Comparison of ENCODE assay signal across 17 cellular contexts in genomic region chr4:150515135-150515534, GRCh38.
DNase-seq lines count a peak whose midpoint lies in the region; ATAC-seq, FAIRE-seq and TF ChIP-seq lines count a peak whose summit lies in the region.
"Had no signal": no experiment of that assay in that cellular context is flagged by ENCODE, and none has a peak within 500 bp of the region (broad histone marks: within the 10 kb centered on the region; RNA-seq: fewer than 3 reads in every experiment).

No MANE protein-coding gene starts in this region.

- intact Hi-C loops in IMR-90 (cut with micrococcal nuclease) = no loop called here

- no peak overlapping the region for H3K18ac ChIP-seq in IMR-90 (ENCODE audit: low read depth, low read length)

- H3K14ac ChIP-seq in IMR-90 (replicated peaks; ENCODE audit: low read depth, low read length) = no peak overlapping the region

- H2BK120ac ChIP-seq in IMR-90 (ENCODE audit: low read depth, low read length) = no peak overlapping the region

- H2AK5ac ChIP-seq in IMR-90 (ENCODE audit: low read depth, low read length) = no peak overlapping the region

- no peaks in the 10 kb centered on the region for H3K79me1 ChIP-seq in IMR-90 (ENCODE audit: low read depth in 1 of 2, low read length in 2 of 2)

- dilution Hi-C loops in IMR-90 (cut with HindIII; ENCODE audit: low sequenced_read_pairs, unreplicated experiment) = no loop called here

- no peak overlapping the region for H4K91ac ChIP-seq in IMR-90 (ENCODE audit: insufficient read depth, low read depth, low read length)

- no peaks in the 10 kb centered on the region for H4K20me1 ChIP-seq in IMR-90 (ENCODE audit: insufficient read depth, low read length)

- H3K4ac ChIP-seq in IMR-90 (ENCODE audit: low read depth, low read length) = no peak overlapping the region

- WGBS in IMR-90 (ENCODE audit: extremely low coverage in 2 of 2, insufficient read length in 1 of 2), 2 experiments = no CpG with 5 or more reads among the region's 1 CpG

- FAIRE-seq in bronchial epithelial cell (lab: Jason Lieb, UNC) = no peak

- H2AFZ ChIP-seq in IMR-90 (replicated peaks; ENCODE audit: low read length, poor library complexity) = no peak overlapping the region

- no peak for TF ChIP-seq POLR2A in IMR-90 (IDR thresholded peaks at IDR 0.05; ENCODE audit: low read depth, low read length)

- POLR2A ChIA-PET in IMR-90 (lab: Charles Lee; ENCODE audit: unreplicated experiment) = no interaction called here

- CTCF ChIA-PET in IMR-90 (lab: Yijun Ruan, JAX) = no interaction called here

- H2BK20ac ChIP-seq in IMR-90 (ENCODE audit: low read depth, low read length) = no peak overlapping the region

- no peak overlapping the region for H2BK5ac ChIP-seq in IMR-90 (ENCODE audit: low read depth, low read length, poor library complexity, severe bottlenecking)

- H3K27me3 ChIP-seq in IMR-90 (ENCODE audit: control insufficient read depth, insufficient read depth, low read length) (no peaks in the 10 kb centered on the region), bronchial epithelial cell (ENCODE audit: control insufficient read depth, insufficient read depth, low read length) (no peaks in the 10 kb centered on the region)

- BruUV-seq in IMR-90 (replicated peaks; lab: Mats Ljungman, UMichigan) = no TSS peak

- H3K27ac ChIP-seq in IMR-90 (ENCODE audit: insufficient read depth, low read length) = no peak overlapping the region
- H3K27ac ChIP-seq in caudate nucleus (ENCODE audit: low read depth, low read length) = no peak overlapping the region
- H3K27ac ChIP-seq: HL-60 had no signal

- peaks cover 3% of the 10 kb centered on the region for H3K4me1 ChIP-seq in IMR-90 (ENCODE audit: control insufficient read depth, insufficient read depth, low read length)

- peaks cover 2% of the 10 kb centered on the region; the same call in 1 of the 2 replicates for H3K9me1 ChIP-seq in IMR-90 (ENCODE audit: insufficient read depth, low read length)

- no peaks in the 10 kb centered on the region for H3K9me3 ChIP-seq in IMR-90 (ENCODE audit: control insufficient read depth, insufficient read depth, low read length)

- no peak overlapping the region for H2BK15ac ChIP-seq in IMR-90 (ENCODE audit: low read depth, low read length)

- no peak overlapping the region for H2AK9ac ChIP-seq in IMR-90 (replicated peaks; ENCODE audit: low read depth, low read length, poor library complexity)

- H3K36me3 ChIP-seq in IMR-90 (ENCODE audit: control insufficient read depth, insufficient read depth, low read length) (no peaks in the 10 kb centered on the region), bronchial epithelial cell (ENCODE audit: control insufficient read depth, insufficient read depth, low read length) (no peaks in the 10 kb centered on the region)

- H4K8ac ChIP-seq in IMR-90 (ENCODE audit: low read depth in 2 of 2, low read length in 2 of 2) = no peak overlapping the region

- no peak overlapping the region for H3K23ac ChIP-seq in IMR-90 (ENCODE audit: low read depth, low read length)

- no peak for DNase-seq in IMR-90
- peak; percentile 22 for DNase-seq in bronchial epithelial cell (ENCODE audit: low read depth)
- DNase-seq in fibroblast of pulmonary artery (ENCODE audit: low read depth) = peak; percentile 38
- DNase-seq in renal cortical epithelial cell (ENCODE audit: low read depth) = peak; percentile 80
- DNase-seq in caudate nucleus (lab: John Stamatoyannopoulos, UW) = no peak
- no peak for DNase-seq in cerebellum (ENCODE audit: low spot score)
- DNase-seq: ACHN, AML-193, COR-L47, H9, KBM-7, NCI-H1436, NCI-H2029, NCI-H510A treated with DMSO at 0.1 percent for 48 hours had no signal

- no peak overlapping the region for H3K4me2 ChIP-seq in IMR-90 (ENCODE audit: low read depth, low read length)

- in situ Hi-C loops in IMR-90 (cut with MboI; ENCODE audit: low sequenced_read_pairs) = no loop called here

- no peak overlapping the region for H3K9ac ChIP-seq in IMR-90 (ENCODE audit: low read depth, low read length)

- no peak for ATAC-seq in IMR-90 (ENCODE audit: low read depth)
- no peak for ATAC-seq in HG02588 (IDR thresholded peaks at IDR 0.05; ENCODE audit: unreplicated experiment)
- ATAC-seq: Panc1 had no signal

- TF ChIP-seq RAD21 in IMR-90 (IDR thresholded peaks at IDR 0.05; ENCODE audit: low read length) = no peak

- H3K4me3 ChIP-seq in IMR-90 (ENCODE audit: insufficient read depth, low read depth, low read length) = no peak overlapping the region
- H3K4me3 ChIP-seq in bronchial epithelial cell (ENCODE audit: low read depth, low read length) = no peak overlapping the region
- no peak overlapping the region for H3K4me3 ChIP-seq in fibroblast of pulmonary artery (replicated peaks; ENCODE audit: low read depth, low read length)

- no peak overlapping the region for H4K5ac ChIP-seq in IMR-90 (ENCODE audit: low read depth, low read length)

- TF ChIP-seq CTCF in IMR-90 (conservative IDR thresholded peaks at IDR 0.05; ENCODE audit: low read depth, low read length) (no peak), bronchial epithelial cell (IDR thresholded peaks at IDR 0.05; ENCODE audit: insufficient read depth, low read length, severe bottlenecking) (no peak), fibroblast of pulmonary artery (IDR thresholded peaks at IDR 0.05; ENCODE audit: low read length, missing control alignments) (no peak)

- H3K56ac ChIP-seq in IMR-90 (ENCODE audit: extremely low read depth, insufficient read depth, low read length) = no peak overlapping the region

TF ChIP-seq in IMR-90, 13 proteins besides CTCF, POLR2A, EP300 and RAD21:
- TF ChIP-seq ELK1 (IDR thresholded peaks at IDR 0.05; ENCODE audit: borderline replicate concordance, low read depth, low read length) (no peak), CEBPB (IDR thresholded peaks at IDR 0.05; ENCODE audit: low read depth, low read length) (peak; percentile 82)

Comparison
In these comparisons a context has a peak if more than half of its experiments do, and no peak if none do; other contexts are left out.
1. DNase-seq: peak in bronchial epithelial cell (single experiment), fibroblast of pulmonary artery (single experiment) and renal cortical epithelial cell (single experiment); none in IMR-90 (single experiment), caudate nucleus (0 of 61) and cerebellum (single experiment).